In genomic region chr19:14409157-14410053, GRCh38 we compare ENCODE assay signal across 1 cellular context.
TF ChIP-seq lines count a peak whose summit lies in the region.

No MANE protein-coding gene starts in this region.

TF ChIP-seq in HepG2, 621 proteins besides CTCF, POLR2A, EP300 and RAD21:
- TF ChIP-seq ZNF614 (CRISPR knock-in tag; IDR thresholded peaks at IDR 0.05; ENCODE audit: borderline replicate concordance) (no peak), AGO2 (optimal IDR thresholded peaks at IDR 0.05; ENCODE audit: low read depth, low read length) (peak; percentile 53), ZFAT (CRISPR knock-in tag; conservative IDR thresholded peaks at IDR 0.05) (no peak)
TF ChIP-seq in HepG2: peak in this region for 1.
